8 cellular contexts compared by ENCODE assay signal in the genomic region with DNA sequence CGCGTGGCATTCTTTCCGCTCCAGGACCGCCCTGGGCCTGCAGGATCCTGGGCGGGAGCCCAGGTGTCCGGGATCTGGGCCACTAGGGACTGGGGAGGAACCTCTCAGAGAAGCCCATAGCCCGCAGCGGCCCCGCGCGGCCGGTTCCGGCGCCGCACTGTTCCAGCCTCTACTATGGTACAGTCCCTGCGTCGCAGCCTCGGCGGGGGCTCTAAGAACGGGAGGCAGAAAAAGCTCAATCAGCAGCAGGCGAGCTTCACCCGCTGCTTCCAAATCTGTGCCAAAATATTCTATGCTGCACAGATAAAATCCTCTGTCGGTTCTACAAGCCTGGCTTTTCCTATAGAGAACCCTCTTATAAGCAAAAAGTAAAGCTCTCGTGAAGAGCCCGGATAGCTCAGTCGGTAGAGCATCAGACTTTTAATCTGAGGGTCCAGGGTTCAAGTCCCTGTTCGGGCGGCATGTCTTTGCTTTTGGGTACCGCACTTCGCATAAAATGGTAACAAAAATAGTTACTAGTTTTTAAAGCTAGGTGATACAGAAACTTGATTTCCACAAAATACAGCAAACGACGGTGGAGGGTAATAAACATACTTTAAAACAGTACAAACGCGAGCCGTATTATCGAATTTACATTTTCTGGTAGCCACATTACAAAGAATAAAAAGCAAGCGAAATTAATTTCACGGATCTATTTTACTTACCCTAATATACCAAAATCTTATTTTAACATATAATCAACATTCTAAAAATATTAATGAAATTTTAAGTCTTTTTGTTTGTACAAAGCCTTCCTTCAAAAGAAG. TPM values are rescaled to one million over a fixed set of nuclear protein-coding genes. Genes with fewer than 3 reads are reported as not detected.
DNase-seq lines count a peak whose midpoint lies in the region; ATAC-seq and TF ChIP-seq lines count a peak whose summit lies in the region.

No MANE protein-coding gene starts in this region.

- CTCF ChIA-PET in Panc1 (lab: Charles Lee): interaction anchor here (0.7 to 1.7 kb wide), 11 partner anchors 19 to 265 kb away, joined by 3 to 12 read pairs (median 4); no protein-coding TSS in a partner anchor

- peak overlapping the region; percentile 82 for H3K4me3 Mint-ChIP-seq in activated T-cell treated with anti-CD3 and anti-CD28 coated beads, Interleukin-2, amount 50 U/mL, for 24 hours

- TF ChIP-seq POLR2A in erythroblast (IDR thresholded peaks at IDR 0.05; ENCODE audit: low read length): no peak

- no TSS peak for BruUV-seq in Panc1 (replicated peaks; lab: Mats Ljungman, UMichigan)

- TF ChIP-seq CTCF in Panc1 (IDR thresholded peaks at IDR 0.05): peak; percentile 97

- H3K9me3 Mint-ChIP-seq in activated T-cell treated with anti-CD3 and anti-CD28 coated beads, Interleukin-2, amount 50 U/mL, for 24 hours: no peaks in the 10 kb centered on the region

- peaks cover 64% of the 10 kb centered on the region for H3K27me3 Mint-ChIP-seq in activated T-cell treated with anti-CD3 and anti-CD28 coated beads, Interleukin-2, amount 50 U/mL, for 24 hours

- intact Hi-C loops in Panc1 (cut with micrococcal nuclease; ENCODE audit: unreplicated experiment): loop anchor here (2.0 to 5.0 kb wide), 2 partner anchors 37 to 58 kb away; no protein-coding TSS in a partner anchor

- peak overlapping the region; percentile 98 for H3K27ac Mint-ChIP-seq in activated T-cell treated with anti-CD3 and anti-CD28 coated beads, Interleukin-2, amount 50 U/mL, for 24 hours

- no peaks in the 10 kb centered on the region for H3K27me3 ChIP-seq in Panc1 (ENCODE audit: control insufficient read depth, insufficient read depth, low read length)

- ATAC-seq in GM19324 (IDR thresholded peaks at IDR 0.05; ENCODE audit: low FRiP score, unreplicated experiment) (peak; percentile 38), Panc1 (peak; percentile 68)

- H3K4me1 ChIP-seq in Panc1 (ENCODE audit: control insufficient read depth, insufficient read depth, low read length): no peaks in the 10 kb centered on the region

- H3K4me3 ChIP-seq in Panc1 (ENCODE audit: low read depth in 2 of 2, low read length in 2 of 2): peak overlapping the region; percentile 60 to 91

- H3K9me3 ChIP-seq in Panc1 (ENCODE audit: control insufficient read depth, insufficient read depth, low read depth, low read length): no peaks in the 10 kb centered on the region

- H3K4me1 Mint-ChIP-seq in activated T-cell treated with anti-CD3 and anti-CD28 coated beads, Interleukin-2, amount 50 U/mL, for 24 hours (ENCODE audit: low read depth): peaks cover 55% of the 10 kb centered on the region

- peak overlapping the region; percentile 63; the same call in 1 of the 2 replicates for H3K27ac ChIP-seq in Panc1 (ENCODE audit: low read length)

- no peaks in the 10 kb centered on the region for H3K36me3 ChIP-seq in Panc1 (ENCODE audit: control insufficient read depth, insufficient read depth, low read length)

- H3K36me3 Mint-ChIP-seq in activated T-cell treated with anti-CD3 and anti-CD28 coated beads, Interleukin-2, amount 50 U/mL, for 24 hours (ENCODE audit: low read depth): peaks cover 4% of the 10 kb centered on the region

- POLR2A ChIA-PET in Panc1 (lab: Charles Lee): interaction anchor here (0.6 kb wide), 3 partner anchors 19 to 546 kb away, joined by 3 to 9 read pairs (median 7); no protein-coding TSS in a partner anchor

- peak; percentile 89 for DNase-seq in AG20443 (ENCODE audit: low spot score)
- DNase-seq in HuH-7 (ENCODE audit: low spot score): peak; percentile 75
- no peak for DNase-seq in Panc1 (ENCODE audit: low read depth, low spot score)
- DNase-seq in activated T-cell treated with anti-CD3 and anti-CD28 coated beads, Interleukin-2, amount 50 U/mL, for 24 hours: peak; percentile 91
- peak; percentile 86 to 94 for DNase-seq in erythroblast (lab: John Stamatoyannopoulos, UW)
- peak; percentile 86 for DNase-seq in mucosa of gallbladder (ENCODE audit: low spot score)
- DNase-seq in stimulated activated CD8-positive, alpha-beta memory T cell treated with anti-CD3 and anti-CD28 coated beads, Interleukin-4, amount 100 ng/mL, for 1 hour (ENCODE audit: low read depth in 2 of 2, low spot score in 1 of 2): peak; percentile 61 to 66

- in situ Hi-C loops in Panc1 (cut with HindIII; ENCODE audit: low pct_unique_long_range_greater_than_20kb, low sequenced_read_pairs): no loop called here

RNA-seq across cellular contexts. Expression of a gene that starts 0.7 kb away (rescaled TPM):
- total RNA-seq in Panc1 (2021; ENCODE audit: unreplicated experiment): 0.46 TPM
- polyA plus RNA-seq in Panc1 (2012; ENCODE audit: insufficient read length): not detected
- not detected for total RNA-seq in mucosa of gallbladder

RNA-seq across cellular contexts. Expression of a gene that starts 4.9 kb away (rescaled TPM):
- total RNA-seq in Panc1 (2021; ENCODE audit: unreplicated experiment) (4.0 TPM), mucosa of gallbladder (0.78 TPM)
- polyA plus RNA-seq in Panc1 (2012; ENCODE audit: insufficient read length): 4.9 TPM

RNA-seq across cellular contexts. Expression of a gene that starts 31.5 kb away (rescaled TPM):
- total RNA-seq in Panc1 (2021; ENCODE audit: unreplicated experiment) (not detected), mucosa of gallbladder (0.43 TPM)
- 0.46 TPM for polyA plus RNA-seq in Panc1 (2012; ENCODE audit: insufficient read length)

RNA-seq across cellular contexts. Expression of a gene that starts 33.2 kb away (rescaled TPM):
- total RNA-seq in Panc1 (2021; ENCODE audit: unreplicated experiment): 17.1 TPM
- 11.8 TPM for polyA plus RNA-seq in Panc1 (2012; ENCODE audit: insufficient read length)
- 123 TPM for total RNA-seq in mucosa of gallbladder

RNA-seq across cellular contexts. Expression of a gene that starts 43.8 kb away (rescaled TPM):
- total RNA-seq in Panc1 (2021; ENCODE audit: unreplicated experiment) (28.6 TPM), mucosa of gallbladder (73.8 TPM)
- 30.2 TPM for polyA plus RNA-seq in Panc1 (2012; ENCODE audit: insufficient read length)
